Comparison of ENCODE assay signal across 8 cellular contexts in genomic region chr4:145179201-145179860, GRCh38. TPM values are rescaled to one million over a fixed set of nuclear protein-coding genes. Genes with fewer than 3 reads are reported as not detected.
DNase-seq lines count a peak whose midpoint lies in the region; ATAC-seq and TF ChIP-seq lines count a peak whose summit lies in the region.

No MANE protein-coding gene starts in this region.

- peak overlapping the region; percentile 92 to 98 (median 94) for H3K27ac Mint-ChIP-seq in CD14-positive monocyte
- H3K27ac Mint-ChIP-seq in activated naive CD8-positive, alpha-beta T cell treated with anti-CD3 and anti-CD28 coated beads, Interleukin-2, amount 50 U/mL, for 24 hours = peak overlapping the region; percentile 97
- H3K27ac Mint-ChIP-seq in progenitor cell of endocrine pancreas = peak overlapping the region; percentile 96

- intact Hi-C loops in CD14-positive monocyte (cut with micrococcal nuclease) = no loop called here
- intact Hi-C loops in heart right ventricle (cut with DNase I) = loop anchor here in 2 of 10 donors (5.0 to 10.0 kb wide), 2 partner anchors 303 to 305 kb away; partner anchors contain the start of gene SMAD1 (in 2 of the 2)

- TF ChIP-seq CTCF in CD14-positive monocyte (IDR thresholded peaks at IDR 0.05) (no peak), heart right ventricle (IDR thresholded peaks at IDR 0.05) (peak in 1 of 9 donors; percentile 15), progenitor cell of endocrine pancreas (IDR thresholded peaks at IDR 0.05; ENCODE audit: unreplicated experiment) (no peak)

- H3K4me3 Mint-ChIP-seq in CD14-positive monocyte (peak overlapping the region; percentile 85 to 93), progenitor cell of endocrine pancreas (ENCODE audit: low read depth) (peak overlapping the region; percentile 88)
- peak overlapping the region; percentile 93 for H3K4me3 Mint-ChIP-seq in activated naive CD8-positive, alpha-beta T cell treated with anti-CD3 and anti-CD28 coated beads, Interleukin-2, amount 50 U/mL, for 24 hours

- no peaks in the 10 kb centered on the region for H3K9me3 ChIP-seq in heart right ventricle

- peaks cover 4 to 47% (median 38%) of the 10 kb centered on the region in 9 donors for H3K4me1 ChIP-seq in heart right ventricle

- H3K4me3 ChIP-seq in heart right ventricle = peak overlapping the region; percentile 51 to 89 (median 80)

- H3K36me3 Mint-ChIP-seq in CD14-positive monocyte = peaks cover 6 to 7% of the 10 kb centered on the region in 2 donors
- peaks cover 29% of the 10 kb centered on the region for H3K36me3 Mint-ChIP-seq in activated naive CD8-positive, alpha-beta T cell treated with anti-CD3 and anti-CD28 coated beads, Interleukin-2, amount 50 U/mL, for 24 hours (ENCODE audit: low read depth)
- H3K36me3 Mint-ChIP-seq in progenitor cell of endocrine pancreas (ENCODE audit: insufficient read depth) = peaks cover 6% of the 10 kb centered on the region

- WGBS in heart right ventricle, 2 donors = 0 to 1% methylated on average over 36 of the region's 36 CpGs

- H3K4me1 Mint-ChIP-seq in CD14-positive monocyte (peaks cover 41% of the 10 kb centered on the region), progenitor cell of endocrine pancreas (ENCODE audit: low read depth) (peaks cover 19% of the 10 kb centered on the region)
- H3K4me1 Mint-ChIP-seq in activated naive CD8-positive, alpha-beta T cell treated with anti-CD3 and anti-CD28 coated beads, Interleukin-2, amount 50 U/mL, for 24 hours = peaks cover 48% of the 10 kb centered on the region

- no peaks in the 10 kb centered on the region for H3K27me3 ChIP-seq in heart right ventricle

- H3K9me3 Mint-ChIP-seq in CD14-positive monocyte = no peaks in the 10 kb centered on the region
- H3K9me3 Mint-ChIP-seq in activated naive CD8-positive, alpha-beta T cell treated with anti-CD3 and anti-CD28 coated beads, Interleukin-2, amount 50 U/mL, for 24 hours = no peaks in the 10 kb centered on the region
- no peaks in the 10 kb centered on the region for H3K9me3 Mint-ChIP-seq in progenitor cell of endocrine pancreas (ENCODE audit: low read depth)

- peak overlapping the region; percentile 92 to 99 (median 97) for H3K27ac ChIP-seq in heart right ventricle

- ATAC-seq in GM19328 (IDR thresholded peaks at IDR 0.05; ENCODE audit: unreplicated experiment) (peak; percentile 38), HG03460 (IDR thresholded peaks at IDR 0.05; ENCODE audit: unreplicated experiment) (peak; percentile 36), heart right ventricle (peak; percentile 54 to 70 (median 62))
- ATAC-seq in activated naive CD8-positive, alpha-beta T cell treated with anti-CD3 and anti-CD28 coated beads, Interleukin-2, amount 50 U/mL, for 24 hours = peak; percentile 43

- H3K36me3 ChIP-seq in heart right ventricle = peaks cover 0 to 2% (median 0%) of the 10 kb centered on the region in 9 donors

- H3K27me3 Mint-ChIP-seq in CD14-positive monocyte (ENCODE audit: low read depth in 3 of 3) (peaks cover 0 to 3% (median 2%) of the 10 kb centered on the region in 3 donors), progenitor cell of endocrine pancreas (no peaks in the 10 kb centered on the region)
- H3K27me3 Mint-ChIP-seq in activated naive CD8-positive, alpha-beta T cell treated with anti-CD3 and anti-CD28 coated beads, Interleukin-2, amount 50 U/mL, for 24 hours = no peaks in the 10 kb centered on the region

- DNase-seq in CD14-positive monocyte (ENCODE audit: low spot score) = no peak
- DNase-seq in SKM-1 treated with dmso at 0.1 percent for 144 hours (lab: John Stamatoyannopoulos, UW; ENCODE audit: unreplicated experiment) = peak; percentile 33
- DNase-seq in activated naive CD8-positive, alpha-beta T cell treated with anti-CD3 and anti-CD28 coated beads, Interleukin-2, amount 50 U/mL, for 24 hours = peak; percentile 83
- peak; percentile 69 to 79 for DNase-seq in heart right ventricle
- DNase-seq in progenitor cell of endocrine pancreas (ENCODE audit: low spot score, unreplicated experiment) = peak; percentile 32
- DNase-seq in ureter (ENCODE audit: low spot score) = peak; percentile 75

RNA-seq across cellular contexts. Expression of gene OTUD4, which starts 1.1 kb away (rescaled TPM):
- polyA plus RNA-seq in CD14-positive monocyte = 1 to 10 TPM; 7.5 to 9.0 TPM
- total RNA-seq in heart right ventricle = 10 to 100 TPM; 22.5 to 36.7 (median 26.9) TPM
- polyA plus RNA-seq in heart right ventricle = 10 to 100 TPM in 1 of 2 donors, 1 to 10 TPM in 1; 9.3 to 13.2 TPM
- 40.8 and 41.8 TPM in 2 replicates for total RNA-seq in progenitor cell of endocrine pancreas
- 46.2 TPM for total RNA-seq in ureter
